In genomic region chr11:8384199-8384821, GRCh38 we compare ENCODE assay signal across 8 cellular contexts.
DNase-seq lines count a peak whose midpoint lies in the region; ATAC-seq lines count a peak whose summit lies in the region.

No MANE protein-coding gene starts in this region.

- no peak overlapping the region for H4K8ac ChIP-seq in trophoblast cell (ENCODE audit: low read depth, low read length)

- peak; percentile 64 for ATAC-seq in esophagus mucosa
- no peak for ATAC-seq in HG03442 (IDR thresholded peaks at IDR 0.05; ENCODE audit: unreplicated experiment)

- peak; percentile 13 for DNase-seq in GM04503 (ENCODE audit: low read depth)
- peak; percentile 42 for DNase-seq in MG63
- DNase-seq in trophoblast cell, result peak in 1 of 2 donors; percentile 45
- no peak for DNase-seq in activated T-cell treated with anti-CD3 and anti-CD28 coated beads, Interleukin-2, amount 50 U/mL, for 48 hours
- DNase-seq in activated CD4-positive, CD25-positive, alpha-beta regulatory T cell (lab: John Stamatoyannopoulos, UW), result no peak
- no peak for DNase-seq in HuH-7.5 (ENCODE audit: low spot score)

- H3K14ac ChIP-seq in trophoblast cell (ENCODE audit: low read length), result no peak overlapping the region

- H3K9me3 ChIP-seq in MG63 (no peaks in the 10 kb centered on the region), trophoblast cell (ENCODE audit: insufficient read depth, low read depth, low read length) (peaks cover 1% of the 10 kb centered on the region)

- H3K36me3 ChIP-seq in MG63 (no peaks in the 10 kb centered on the region), trophoblast cell (ENCODE audit: control insufficient read depth in 1 of 2, insufficient read depth in 2 of 2, low read length in 2 of 2) (no peaks in the 10 kb centered on the region)

- H3K9ac ChIP-seq in trophoblast cell (ENCODE audit: low read length), result no peak overlapping the region

- no peak overlapping the region for H4K12ac ChIP-seq in trophoblast cell (ENCODE audit: low read depth, low read length)

- H3K4me1 ChIP-seq in trophoblast cell (ENCODE audit: control insufficient read depth in 1 of 2, insufficient read depth in 2 of 2, low read length in 2 of 2), result peaks cover 22 to 25% of the 10 kb centered on the region in 2 experiments

- no peak overlapping the region for H3K4ac ChIP-seq in trophoblast cell (ENCODE audit: low read depth, low read length)

- no peak overlapping the region for H4K91ac ChIP-seq in trophoblast cell (ENCODE audit: low read depth, low read length)

- peaks cover 8% of the 10 kb centered on the region for H3K79me1 ChIP-seq in trophoblast cell (ENCODE audit: low read length)

- no peak overlapping the region for H3K4me3 ChIP-seq in MG63
- no peak overlapping the region for H3K4me3 ChIP-seq in trophoblast cell (ENCODE audit: low read depth, low read length)

- H3K4me2 ChIP-seq in trophoblast cell (ENCODE audit: low read length), result no peak overlapping the region

- no peak overlapping the region for H2BK120ac ChIP-seq in trophoblast cell (ENCODE audit: insufficient read depth, low read length, poor library complexity)

- no peak overlapping the region for H3K23ac ChIP-seq in trophoblast cell (ENCODE audit: low read length)

- H2AFZ ChIP-seq in trophoblast cell (ENCODE audit: insufficient read depth, low read length, poor library complexity), result no peak overlapping the region

- no peak overlapping the region for H2AK5ac ChIP-seq in trophoblast cell (ENCODE audit: low read length)

- WGBS in trophoblast cell (ENCODE audit: extremely low coverage, insufficient coverage, insufficient read length), result no CpG with 5 or more reads among the region's 19 CpGs

- no peak overlapping the region for H3K18ac ChIP-seq in trophoblast cell (ENCODE audit: low read length)

- peak overlapping the region; percentile 38 for H2BK5ac ChIP-seq in trophoblast cell (ENCODE audit: low read depth, low read length, poor library complexity)

- no peaks in the 10 kb centered on the region for H3K79me2 ChIP-seq in trophoblast cell (ENCODE audit: control insufficient read depth, insufficient read depth, low read length, poor library complexity)

- H2BK12ac ChIP-seq in trophoblast cell (ENCODE audit: low read length), result no peak overlapping the region

- no peak overlapping the region for H3K27ac ChIP-seq in trophoblast cell (ENCODE audit: low read depth, low read length)

- no peaks in the 10 kb centered on the region for H3K27me3 ChIP-seq in MG63
- H3K27me3 ChIP-seq in trophoblast cell (ENCODE audit: insufficient read depth, low read length), result no peaks in the 10 kb centered on the region

Comparison
In these comparisons a context has a peak if more than half of its experiments do, and no peak if none do; other contexts are left out.
1. DNase-seq: peak in GM04503 (single experiment) and MG63 (single experiment); none in activated T-cell treated with anti-CD3 and anti-CD28 coated beads, Interleukin-2, amount 50 U/mL, for 48 hours (0 of 2), activated CD4-positive, CD25-positive, alpha-beta regulatory T cell (0 of 4) and HuH-7.5 (single experiment).